ENCODE assay signal across 22 cellular contexts in genomic region chr5:10611290-10611689, GRCh38. TPM values are rescaled to one million over a fixed set of nuclear protein-coding genes. Genes with fewer than 3 reads are reported as not detected.
DNase-seq lines count a peak whose midpoint lies in the region; ATAC-seq and TF ChIP-seq lines count a peak whose summit lies in the region.
"Had no signal": no experiment of that assay in that cellular context is flagged by ENCODE, and none has a peak within 500 bp of the region (broad histone marks: within the 10 kb centered on the region; RNA-seq: fewer than 3 reads in every experiment).

No MANE protein-coding gene starts in this region.

- H3K4me1 ChIP-seq in right cardiac atrium (ENCODE audit: control insufficient read depth, insufficient read depth, low read length), result peaks cover 9% of the 10 kb centered on the region
- peaks cover 24% of the 10 kb centered on the region for H3K4me1 ChIP-seq in left ventricle myocardium inferior
- H3K4me1 ChIP-seq: psoas muscle, uterus had no signal

- ATAC-seq in right cardiac atrium (peak in 1 of 2 donors; percentile 20), SK-N-SH treated with all-trans-retinoic acid at 6 μM for 48 hours (no peak), GM21576 (IDR thresholded peaks at IDR 0.05; ENCODE audit: unreplicated experiment) (no peak)
- ATAC-seq: psoas muscle had no signal

- no peaks in the 10 kb centered on the region for H3K27me3 ChIP-seq in right cardiac atrium (ENCODE audit: control insufficient read depth, insufficient read depth)
- no peaks in the 10 kb centered on the region for H3K27me3 ChIP-seq in left ventricle myocardium inferior (ENCODE audit: low read depth)
- H3K27me3 ChIP-seq: esophagus muscularis mucosa, SJSA1, suprapubic skin, uterus had no signal

- H3K4me3 ChIP-seq in right cardiac atrium (ENCODE audit: low read length) (no peak overlapping the region), left ventricle myocardium inferior (no peak overlapping the region)
- H3K4me3 ChIP-seq: esophagus muscularis mucosa, GM23248, PC-9, psoas muscle, SJSA1, suprapubic skin, uterus had no signal

- H3K27ac ChIP-seq in right cardiac atrium (ENCODE audit: low read length) (peak overlapping the region; percentile 17), left ventricle myocardium inferior (replicated peaks) (no peak overlapping the region)
- H3K27ac ChIP-seq: esophagus muscularis mucosa, GM23248, PC-9, psoas muscle, SJSA1, suprapubic skin, uterus had no signal

- intact Hi-C loops in right cardiac atrium (cut with DNase I) (loop anchor here in 1 of 4 donors (10.0 kb wide), 1 partner anchor 46 kb away; the partner anchor contains the start of gene ANKRD33B), left ventricle myocardium inferior (cut with micrococcal nuclease) (no loop called here)

- H3K9me3 ChIP-seq in right cardiac atrium (ENCODE audit: control insufficient read depth, low read length) (no peaks in the 10 kb centered on the region), left ventricle myocardium inferior (replicated peaks) (no peaks in the 10 kb centered on the region)
- H3K9me3 ChIP-seq: esophagus muscularis mucosa, psoas muscle, SJSA1, suprapubic skin, uterus had no signal

- WGBS in right cardiac atrium, result 84% methylated on average over 4 of the region's 4 CpGs

- no peak for TF ChIP-seq CTCF in left ventricle myocardium inferior (IDR thresholded peaks at IDR 0.05; ENCODE audit: borderline replicate concordance)

- DNase-seq in right cardiac atrium, result no peak
- no peak for DNase-seq in left ventricle myocardium inferior
- DNase-seq in astrocyte of the hippocampus (ENCODE audit: low read depth, low spot score), result peak; percentile 70
- peak; percentile 39 for DNase-seq in islet precursor cell
- DNase-seq in NCI-H1092 treated with DMSO at 0.1 percent for 48 hours (lab: John Stamatoyannopoulos, UW), result no peak
- DNase-seq in stimulated activated CD4-positive, alpha-beta T cell treated with anti-CD3 and anti-CD28 coated beads, Interleukin-12 subunit alpha, Interleukin-12 subunit beta, amount 100 ng/mL, for 4 hours, result no peak
- DNase-seq: activated CD4-positive, alpha-beta T cell treated with anti-CD3 and anti-CD28 coated beads, Interleukin-2, amount 50 U/mL, for 1 hour; activated naive CD4-positive, alpha-beta T cell; C1 segment of cervical spinal cord; effector memory CD4-positive, alpha-beta T cell; GM23248; midbrain; NCI-H187 treated with DMSO at 0.1 percent for 48 hours; NCI-H226; PC-9; psoas muscle; uterus had no signal

- no peaks in the 10 kb centered on the region for H3K36me3 ChIP-seq in left ventricle myocardium inferior
- H3K36me3 ChIP-seq: esophagus muscularis mucosa, suprapubic skin, uterus had no signal

TF ChIP-seq in SK-N-SH treated with all-trans-retinoic acid at 6 μM for 48 hours, 23 proteins besides CTCF, POLR2A, EP300 and RAD21:
- TF ChIP-seq CSRNP3 (CRISPR knock-in tag; IDR thresholded peaks at IDR 0.05) (no peak), CSDC2 (CRISPR knock-in tag; IDR thresholded peaks at IDR 0.05) (no peak), TCF4 (CRISPR knock-in tag; IDR thresholded peaks at IDR 0.05; ENCODE audit: borderline replicate concordance) (no peak), ZFP3 (CRISPR knock-in tag; IDR thresholded peaks at IDR 0.05) (no peak)
TF ChIP-seq in SK-N-SH treated with all-trans-retinoic acid at 6 μM for 48 hours: peak in this region for 0.

RNA-seq across cellular contexts. Expression of gene ANKRD33B, which starts 47.4 kb away (rescaled TPM):
- total RNA-seq in right cardiac atrium, result 1 to 10 TPM; 2.2 to 2.7 (median 2.4) TPM
- 1.3 TPM for polyA plus RNA-seq in right cardiac atrium
- total RNA-seq in left ventricle myocardium inferior, result 15.2 TPM

Comparison
In these comparisons a context has a peak if more than half of its experiments do, and no peak if none do; other contexts are left out.
1. DNase-seq: peak in astrocyte of the hippocampus (single experiment) and islet precursor cell (single experiment); none in right cardiac atrium (0 of 3), left ventricle myocardium inferior (single experiment), NCI-H1092 treated with DMSO at 0.1 percent for 48 hours (single experiment) and stimulated activated CD4-positive, alpha-beta T cell treated with anti-CD3 and anti-CD28 coated beads, Interleukin-12 subunit alpha, Interleukin-12 subunit beta, amount 100 ng/mL, for 4 hours (single experiment).